ENCODE assay signal across 29 cellular contexts in genomic region chr11:11586465-11586864, GRCh38. TPM values are rescaled to one million over a fixed set of nuclear protein-coding genes. Genes with fewer than 3 reads are reported as not detected.
"Had no signal": no experiment of that assay in that cellular context is flagged by ENCODE, and none has a peak within 500 bp of the region (broad histone marks: within the 10 kb centered on the region; RNA-seq: fewer than 3 reads in every experiment).

No MANE protein-coding gene starts in this region.

- H3K36me3 Mint-ChIP-seq: activated CD4-positive, alpha-beta memory T cell treated with anti-CD3 and anti-CD28 coated beads for 36 hours; activated naive CD4-positive, alpha-beta T cell treated with anti-CD3 and anti-CD28 coated beads, Interleukin-2, amount 50 U/mL, for 72 hours had no signal

- H3K27me3 Mint-ChIP-seq: activated CD4-positive, alpha-beta memory T cell treated with anti-CD3 and anti-CD28 coated beads for 36 hours had no signal

- DNase-seq: activated B cell treated with CpG ODN at 0.5 μM for 24 hours; activated CD4-positive, alpha-beta memory T cell treated with anti-CD3 and anti-CD28 coated beads for 36 hours; activated CD4-positive, alpha-beta T cell treated with anti-CD3 and anti-CD28 coated beads for 1 hour; activated CD4-positive, alpha-beta T cell treated with anti-CD3 and anti-CD28 coated beads, Interleukin-2, amount 10 ng/mL, durations not matched to agents 7 days and 5 days; activated CD8-positive, alpha-beta memory T cell treated with anti-CD3 and anti-CD28 coated beads for 24 hours; activated effector memory CD4-positive, alpha-beta T cell treated with anti-CD3 and anti-CD28 coated beads, Interleukin-2, amount 50 U/mL, for 16 hours; activated naive CD4-positive, alpha-beta T cell treated with Interleukin-2 at 50 U/mL for 16 hours; activated naive CD8-positive, alpha-beta T cell treated with anti-CD3 and anti-CD28 coated beads, Interleukin-2, amount 50 U/mL, for 24 hours; activated T-cell treated with anti-CD3 and anti-CD28 coated beads, Interleukin-2, amount 50 U/mL, for 4 hours; amniotic stem cell; brain microvascular endothelial cell; MV-4-11; NCI-H1092 treated with DMSO at 0.1 percent for 48 hours; NCI-H1417 treated with DMSO at 0.1 percent for 48 hours; NCI-H1694; NCI-H2029; NCI-H2107; NCI-H2171 treated with DMSO at 0.1 percent for 48 hours; NCI-H345; NCI-H510A; NCI-H526 treated with DMSO at 0.1 percent for 48 hours; NCI-H82; RPMI8226; SHP77 treated with DMSO at 0.1 percent for 48 hours had no signal

- H3K9me3 Mint-ChIP-seq: activated B cell treated with CpG ODN at 0.5 μM for 24 hours; activated CD4-positive, alpha-beta memory T cell treated with anti-CD3 and anti-CD28 coated beads for 36 hours; activated CD4-positive, alpha-beta T cell treated with anti-CD3 and anti-CD28 coated beads, Interleukin-2, amount 10 ng/mL, durations not matched to agents 7 days and 5 days; activated naive CD4-positive, alpha-beta T cell treated with anti-CD3 and anti-CD28 coated beads, Interleukin-2, amount 50 U/mL, for 72 hours; activated naive CD8-positive, alpha-beta T cell treated with anti-CD3 and anti-CD28 coated beads, Interleukin-2, amount 50 U/mL, for 24 hours; activated T-cell treated with anti-CD3 and anti-CD28 coated beads, Interleukin-2, amount 50 U/mL, for 4 hours; T-helper 1 cell treated with Interleukin-12 subunit alpha and Interleukin-12 subunit beta and Interleukin-4 antibody, amounts not matched to agents 30 μg/mL and 1 μg/mL, for 36 hours had no signal

- H3K27me3 ChIP-seq: cardiac muscle cell, MG63 had no signal

- H3K9me3 ChIP-seq: MG63 had no signal

- H3K36me3 ChIP-seq: brain microvascular endothelial cell, cardiac muscle cell, MG63 had no signal

- H3K4me3 ChIP-seq: cardiac muscle cell, MG63 had no signal

- H3K4me1 Mint-ChIP-seq: activated B cell treated with CpG ODN at 0.5 μM for 24 hours; activated CD4-positive, alpha-beta T cell treated with anti-CD3 and anti-CD28 coated beads, Interleukin-2, amount 10 ng/mL, durations not matched to agents 7 days and 5 days; activated naive CD8-positive, alpha-beta T cell treated with anti-CD3 and anti-CD28 coated beads, Interleukin-2, amount 50 U/mL, for 24 hours had no signal

- H3K4me3 Mint-ChIP-seq: activated B cell treated with CpG ODN at 0.5 μM for 24 hours; activated CD4-positive, alpha-beta memory T cell treated with anti-CD3 and anti-CD28 coated beads for 36 hours; activated CD4-positive, alpha-beta T cell treated with anti-CD3 and anti-CD28 coated beads, Interleukin-2, amount 10 ng/mL, durations not matched to agents 7 days and 5 days; activated naive CD8-positive, alpha-beta T cell treated with anti-CD3 and anti-CD28 coated beads, Interleukin-2, amount 50 U/mL, for 24 hours; activated T-cell treated with anti-CD3 and anti-CD28 coated beads, Interleukin-2, amount 50 U/mL, for 4 hours; T-helper 1 cell treated with Interleukin-12 subunit alpha and Interleukin-12 subunit beta and Interleukin-4 antibody, amounts not matched to agents 30 μg/mL and 1 μg/mL, for 36 hours had no signal

- H3K27ac ChIP-seq: brain microvascular endothelial cell, cardiac muscle cell had no signal

- H3K27ac Mint-ChIP-seq: activated B cell treated with CpG ODN at 0.5 μM for 24 hours; activated CD4-positive, alpha-beta memory T cell treated with anti-CD3 and anti-CD28 coated beads for 36 hours; activated CD4-positive, alpha-beta T cell treated with anti-CD3 and anti-CD28 coated beads, Interleukin-2, amount 10 ng/mL, durations not matched to agents 7 days and 5 days; activated naive CD4-positive, alpha-beta T cell treated with anti-CD3 and anti-CD28 coated beads, Interleukin-2, amount 50 U/mL, for 72 hours; activated naive CD8-positive, alpha-beta T cell treated with anti-CD3 and anti-CD28 coated beads, Interleukin-2, amount 50 U/mL, for 24 hours; T-helper 1 cell treated with Interleukin-12 subunit alpha and Interleukin-12 subunit beta and Interleukin-4 antibody, amounts not matched to agents 30 μg/mL and 1 μg/mL, for 36 hours had no signal

RNA-seq across cellular contexts. Expression of gene GALNT18, which starts 35.3 kb away (rescaled TPM):
- total RNA-seq: activated B cell treated with CpG ODN at 0.5 μM for 24 hours, OCI-LY7 had no signal
